21 cellular contexts compared by ENCODE assay signal in genomic region chr5:67198917-67199316, GRCh38.
A peak's percentile ranks its signal among the peaks of the same experiment; 100 is the strongest.
DNase-seq lines count a peak whose midpoint lies in the region; TF ChIP-seq lines count a peak whose summit lies in the region.
"Had no signal": no experiment of that assay in that cellular context is flagged by ENCODE, and none has a peak within 500 bp of the region (broad histone marks: within the 10 kb centered on the region; RNA-seq: fewer than 3 reads in every experiment).

No MANE protein-coding gene starts in this region.

- TF ChIP-seq CTCF in OCI-LY1 (IDR thresholded peaks at IDR 0.05; ENCODE audit: low read length) = no peak

- peaks cover 0 to 12% (median 0%) of the 10 kb centered on the region in 11 experiments; a peak in 7 of 22 replicates for H3K9me3 ChIP-seq in BLaER1 treated with 17β-estradiol and CSF1 and Interleukin-3, amounts not matched to agents 10 nM and 100 nM (replicated peaks in 1 of 11)
- H3K9me3 ChIP-seq in OCI-LY1 (ENCODE audit: low read length) = no peaks in the 10 kb centered on the region
- H3K9me3 ChIP-seq: breast epithelium, gastrocnemius medialis, prostate gland, SK-N-SH had no signal

- peak overlapping the region; percentile 10 to 95 (median 78); a peak in 17 of 22 replicates for H3K4me2 ChIP-seq in BLaER1 treated with 17β-estradiol and CSF1 and Interleukin-3, amounts not matched to agents 10 nM and 100 nM
- no peak overlapping the region for H3K4me2 ChIP-seq in OCI-LY1 (ENCODE audit: low read length)
- H3K4me2 ChIP-seq: SK-N-SH had no signal

- H3K4me1 ChIP-seq in BLaER1 treated with 17β-estradiol and CSF1 and Interleukin-3, amounts not matched to agents 10 nM and 100 nM = peaks cover 80 to 100% (median 98%) of the 10 kb centered on the region in 10 experiments
- H3K4me1 ChIP-seq in OCI-LY1 (ENCODE audit: insufficient read depth, low read length, severe bottlenecking) = peaks cover 98% of the 10 kb centered on the region
- H3K4me1 ChIP-seq: breast epithelium, gastrocnemius medialis, prostate gland had no signal

- no peaks in the 10 kb centered on the region for H4K20me1 ChIP-seq in BLaER1 treated with 17β-estradiol and CSF1 and Interleukin-3, amounts not matched to agents 10 nM and 100 nM
- H4K20me1 ChIP-seq in OCI-LY1 (ENCODE audit: insufficient read depth, low read length) = no peaks in the 10 kb centered on the region

- H3K27ac ChIP-seq in BLaER1 treated with 17β-estradiol and CSF1 and Interleukin-3, amounts not matched to agents 10 nM and 100 nM = peak overlapping the region in 6 of 11 experiments; percentile 43 to 83 (median 65); a peak in 11 of 22 replicates
- H3K27ac ChIP-seq in OCI-LY1 (ENCODE audit: low read depth, low read length, poor library complexity, severe bottlenecking) = peak overlapping the region; percentile 59
- H3K27ac ChIP-seq: breast epithelium, gastrocnemius medialis, prostate gland, VCaP had no signal

- peak overlapping the region; percentile 46 for H3K27ac Mint-ChIP-seq in T-helper 1 cell treated with Interleukin-12 subunit alpha and Interleukin-12 subunit beta and Interleukin-4 antibody, amounts not matched to agents 30 μg/mL and 1 μg/mL, for 36 hours
- peak overlapping the region; percentile 20 for H3K27ac Mint-ChIP-seq in dendritic cell treated with granulocyte-macrophage colony-stimulating factor and Interleukin-4, amounts not matched to agents 40 ng/mL and 50 ng/mL, for 4 days

- intact Hi-C loops in dendritic cell treated with granulocyte-macrophage colony-stimulating factor and Interleukin-4, amounts not matched to agents 40 ng/mL and 50 ng/mL, for 4 days (cut with micrococcal nuclease) = no loop called here

- H3K27me3 Mint-ChIP-seq in T-helper 1 cell treated with Interleukin-12 subunit alpha and Interleukin-12 subunit beta and Interleukin-4 antibody, amounts not matched to agents 30 μg/mL and 1 μg/mL, for 36 hours (ENCODE audit: low read depth) = no peaks in the 10 kb centered on the region
- H3K27me3 Mint-ChIP-seq in dendritic cell treated with granulocyte-macrophage colony-stimulating factor and Interleukin-4, amounts not matched to agents 40 ng/mL and 50 ng/mL, for 4 days = no peaks in the 10 kb centered on the region

- peaks cover 39% of the 10 kb centered on the region for H3K9me3 Mint-ChIP-seq in T-helper 1 cell treated with Interleukin-12 subunit alpha and Interleukin-12 subunit beta and Interleukin-4 antibody, amounts not matched to agents 30 μg/mL and 1 μg/mL, for 36 hours
- H3K9me3 Mint-ChIP-seq in dendritic cell treated with granulocyte-macrophage colony-stimulating factor and Interleukin-4, amounts not matched to agents 40 ng/mL and 50 ng/mL, for 4 days = no peaks in the 10 kb centered on the region

- H3K4me3 ChIP-seq in BLaER1 treated with 17β-estradiol and CSF1 and Interleukin-3, amounts not matched to agents 10 nM and 100 nM = no peak overlapping the region
- no peak overlapping the region for H3K4me3 ChIP-seq in OCI-LY1 (ENCODE audit: low read depth, low read length, poor library complexity, severe bottlenecking)
- H3K4me3 ChIP-seq: breast epithelium, gastrocnemius medialis, prostate gland had no signal

- peaks cover 29% of the 10 kb centered on the region for H3K36me3 Mint-ChIP-seq in T-helper 1 cell treated with Interleukin-12 subunit alpha and Interleukin-12 subunit beta and Interleukin-4 antibody, amounts not matched to agents 30 μg/mL and 1 μg/mL, for 36 hours (ENCODE audit: low read depth)
- peaks cover 19% of the 10 kb centered on the region for H3K36me3 Mint-ChIP-seq in dendritic cell treated with granulocyte-macrophage colony-stimulating factor and Interleukin-4, amounts not matched to agents 40 ng/mL and 50 ng/mL, for 4 days (ENCODE audit: low read depth)

- H3K4me3 Mint-ChIP-seq in T-helper 1 cell treated with Interleukin-12 subunit alpha and Interleukin-12 subunit beta and Interleukin-4 antibody, amounts not matched to agents 30 μg/mL and 1 μg/mL, for 36 hours = no peak overlapping the region
- no peak overlapping the region for H3K4me3 Mint-ChIP-seq in dendritic cell treated with granulocyte-macrophage colony-stimulating factor and Interleukin-4, amounts not matched to agents 40 ng/mL and 50 ng/mL, for 4 days

- H3K4me1 Mint-ChIP-seq in T-helper 1 cell treated with Interleukin-12 subunit alpha and Interleukin-12 subunit beta and Interleukin-4 antibody, amounts not matched to agents 30 μg/mL and 1 μg/mL, for 36 hours (ENCODE audit: low read depth) = peaks cover 70% of the 10 kb centered on the region
- peaks cover 73% of the 10 kb centered on the region for H3K4me1 Mint-ChIP-seq in dendritic cell treated with granulocyte-macrophage colony-stimulating factor and Interleukin-4, amounts not matched to agents 40 ng/mL and 50 ng/mL, for 4 days (ENCODE audit: low read depth)

- DNase-seq in T-helper 1 cell (no peak), NCI-H69 (lab: John Stamatoyannopoulos, UW) (no peak), NCI-H1417 treated with DMSO at 0.1 percent for 48 hours (lab: John Stamatoyannopoulos, UW) (no peak), NCI-H146 treated with DMSO at 0.1 percent for 48 hours (lab: John Stamatoyannopoulos, UW; ENCODE audit: unreplicated experiment) (no peak)
- DNase-seq: activated CD4-positive, alpha-beta T cell treated with anti-CD3 and anti-CD28 coated beads for 48 hours; activated naive CD4-positive, alpha-beta T cell treated with anti-CD3 and anti-CD28 coated beads, Interleukin-2, amount 50 U/mL, for 16 hours; gastrocnemius medialis; NCI-H1105; NCI-H2029; NCI-H524; nucleus accumbens; SK-N-SH; stimulated activated CD4-positive, alpha-beta T cell treated with anti-CD3 and anti-CD28 coated beads, Interleukin-4, amount 100 ng/mL, for 24 hours; T-helper 9 cell had no signal

- no peak overlapping the region for H2AFZ ChIP-seq in OCI-LY1 (ENCODE audit: low read length)

- H3K27me3 ChIP-seq in BLaER1 treated with 17β-estradiol and CSF1 and Interleukin-3, amounts not matched to agents 10 nM and 100 nM = no peaks in the 10 kb centered on the region
- H3K27me3 ChIP-seq in OCI-LY1 (ENCODE audit: insufficient read depth, low read length) = no peaks in the 10 kb centered on the region
- H3K27me3 ChIP-seq: breast epithelium, gastrocnemius medialis had no signal

- no peaks in the 10 kb centered on the region for H3K9me2 ChIP-seq in OCI-LY1 (ENCODE audit: low read depth, low read length)
- H3K9me2 ChIP-seq: SK-N-SH had no signal

- no peaks in the 10 kb centered on the region for H3F3A ChIP-seq in OCI-LY1 (ENCODE audit: insufficient read depth, low read length)

- no peak overlapping the region; a peak in 1 of 22 replicates for H3K9ac ChIP-seq in BLaER1 treated with 17β-estradiol and CSF1 and Interleukin-3, amounts not matched to agents 10 nM and 100 nM
- H3K9ac ChIP-seq in OCI-LY1 (ENCODE audit: low read length) = no peak overlapping the region
- H3K9ac ChIP-seq: SK-N-SH had no signal

- H3K79me2 ChIP-seq in OCI-LY1 (ENCODE audit: insufficient read depth, low read length) = peaks cover 25% of the 10 kb centered on the region

- no peaks in the 10 kb centered on the region for H3K36me3 ChIP-seq in BLaER1 treated with 17β-estradiol and CSF1 and Interleukin-3, amounts not matched to agents 10 nM and 100 nM
- H3K36me3 ChIP-seq in OCI-LY1 (ENCODE audit: insufficient read depth, low read length) = peaks cover 10% of the 10 kb centered on the region; the same call in 1 of the 2 replicates
- H3K36me3 ChIP-seq: breast epithelium, gastrocnemius medialis, prostate gland had no signal
